ENCODE assay signal across 2 cellular contexts in genomic region chr7:2411049-2411448, GRCh38.
A peak's percentile ranks its signal among the peaks of the same experiment; 100 is the strongest.
TF ChIP-seq lines count a peak whose summit lies in the region.

No MANE protein-coding gene starts in this region.

TF ChIP-seq in A549, 52 proteins besides CTCF, POLR2A, EP300 and RAD21:
- TF ChIP-seq REST (IDR thresholded peaks at IDR 0.05) (no peak), GATA3 (IDR thresholded peaks at IDR 0.05; ENCODE audit: borderline replicate concordance) (no peak), CEBPB (IDR thresholded peaks at IDR 0.05) (peak; percentile 25 to 30; a peak in 2 of 4 replicates), NFE2L2 (conservative IDR thresholded peaks at IDR 0.05; ENCODE audit: low read length) (no peak), ZSCAN20 (CRISPR knock-in tag; IDR thresholded peaks at IDR 0.05) (no peak), HOXA7 (CRISPR knock-in tag; IDR thresholded peaks at IDR 0.05) (no peak), MYC (IDR thresholded peaks at IDR 0.05; ENCODE audit: borderline replicate concordance, low read length) (no peak), MAZ (IDR thresholded peaks at IDR 0.05; ENCODE audit: borderline replicate concordance, low read depth, low read length) (no peak)
TF ChIP-seq in A549: peak in this region for 1.

TF ChIP-seq in K562, 482 proteins besides CTCF, POLR2A, EP300 and RAD21:
- no peak for TF ChIP-seq DLX4 (CRISPR knock-in tag; IDR thresholded peaks at IDR 0.05)
- peak; percentile 77 for TF ChIP-seq CEBPB (tag; IDR thresholded peaks at IDR 0.05)
- TF ChIP-seq SIN3A (IDR thresholded peaks at IDR 0.05; ENCODE audit: borderline replicate concordance in 2 of 2, control insufficient read depth in 1 of 2, low read depth in 2 of 2, low read length in 2 of 2) = no peak
- TF ChIP-seq CEBPG (CRISPR knock-in tag; IDR thresholded peaks at IDR 0.05) = no peak
- TF ChIP-seq CEBPG (tag; conservative IDR thresholded peaks at IDR 0.05 in 1 of 2, IDR thresholded peaks at IDR 0.05 in 1 of 2) = peak; percentile 16 to 80; a peak in 2 of 4 replicates
